Comparison of ENCODE assay signal across 1 cellular context in genomic region chr15:92715753-92716152, GRCh38.
TF ChIP-seq lines count a peak whose summit lies in the region.

No MANE protein-coding gene starts in this region.

TF ChIP-seq in GM23338, 12 proteins besides CTCF, POLR2A, EP300 and RAD21 (continued from another document):
- TF ChIP-seq REST (IDR thresholded peaks at IDR 0.05; ENCODE audit: unreplicated experiment) = no peak
- no peak for TF ChIP-seq JUNB (IDR thresholded peaks at IDR 0.05; ENCODE audit: unreplicated experiment)
- no peak for TF ChIP-seq NANOG (IDR thresholded peaks at IDR 0.05; ENCODE audit: borderline replicate concordance)
- TF ChIP-seq EZH2phosphoT487 (IDR thresholded peaks at IDR 0.05; ENCODE audit: unreplicated experiment) = no peak
